In the genomic region with DNA sequence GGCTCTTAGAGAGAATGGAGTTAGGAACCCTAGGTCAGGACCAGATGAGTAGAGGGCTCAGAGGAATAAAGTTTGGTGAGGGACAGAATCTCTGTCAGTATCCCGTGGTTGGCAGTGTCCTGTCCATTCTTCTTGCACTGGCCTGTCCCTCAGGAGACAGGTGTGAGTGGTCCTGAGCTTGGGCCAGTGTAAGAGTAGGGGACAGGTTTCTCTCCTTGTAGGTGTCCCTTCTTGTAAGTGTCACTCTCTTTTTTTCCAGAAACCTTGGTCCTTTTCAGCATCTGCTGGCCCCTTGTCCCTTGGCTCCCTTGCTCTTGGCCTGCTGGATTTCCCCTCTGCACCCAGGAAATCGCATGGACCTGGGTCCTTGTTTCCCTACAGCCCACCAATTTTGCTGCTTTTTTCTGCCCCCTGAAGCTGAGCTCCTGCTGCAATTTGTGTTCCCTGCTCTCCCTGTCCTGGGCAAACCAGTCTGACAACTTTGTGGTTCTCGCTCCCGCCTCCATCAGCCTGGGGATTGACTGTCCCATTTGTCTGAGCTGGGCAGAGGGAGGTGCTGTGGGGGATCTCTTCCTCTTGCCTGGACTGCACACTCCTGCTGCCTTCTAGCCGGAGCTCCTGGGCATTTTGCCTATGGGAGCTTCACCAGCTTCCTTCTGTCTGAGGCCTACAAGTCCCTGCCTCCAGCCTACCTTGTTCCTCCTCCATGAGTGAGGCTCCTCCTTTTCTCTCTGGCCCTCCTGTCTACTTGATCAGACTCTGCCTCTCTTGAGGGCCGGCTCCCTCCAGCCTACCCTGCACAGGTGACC, we compare ENCODE assay signal across 8 cellular contexts. TPM values are rescaled to one million over a fixed set of nuclear protein-coding genes. Genes with fewer than 3 reads are reported as not detected.
DNase-seq lines count a peak whose midpoint lies in the region; ATAC-seq, FAIRE-seq and TF ChIP-seq lines count a peak whose summit lies in the region.

No MANE protein-coding gene starts in this region.

- H3K9me3 Mint-ChIP-seq in stimulated activated naive CD8-positive, alpha-beta T cell treated with anti-CD3 and anti-CD28 coated beads, Interleukin-15, amount 100 ng/mL, for 72 hours, result no peaks in the 10 kb centered on the region

- H3K4me1 ChIP-seq in DOHH2 (ENCODE audit: control insufficient read depth, low read length) (peaks cover 95% of the 10 kb centered on the region), body of pancreas (peaks cover 100% of the 10 kb centered on the region), kidney (ENCODE audit: control insufficient read depth in 1 of 2, insufficient read depth in 1 of 2, low read depth in 1 of 2, low read length in 2 of 2) (peaks cover 78% of the 10 kb centered on the region in 2 donors)

- no peak for FAIRE-seq in kidney (lab: Jason Lieb, UNC)

- H3K27ac ChIP-seq in DOHH2 (ENCODE audit: low read depth, low read length) (no peak overlapping the region), body of pancreas (peak overlapping the region; percentile 77 to 88 (median 84)), kidney (ENCODE audit: low read depth in 2 of 2, low read length in 2 of 2) (peak overlapping the region; percentile 30 to 78)

- H3F3A ChIP-seq in DOHH2 (ENCODE audit: control insufficient read depth, insufficient read depth), result no peaks in the 10 kb centered on the region

- intact Hi-C loops in body of pancreas (cut with DNase I) (no loop called here), kidney (cut with DNase I) (no loop called here)

- H3K4me3 Mint-ChIP-seq in stimulated activated naive CD8-positive, alpha-beta T cell treated with anti-CD3 and anti-CD28 coated beads, Interleukin-15, amount 100 ng/mL, for 72 hours, result peak overlapping the region; percentile 71 to 81

- H3K4me3 ChIP-seq in DOHH2 (ENCODE audit: low read length) (no peak overlapping the region), body of pancreas (no peak overlapping the region), kidney (ENCODE audit: low read length in 2 of 2) (peak overlapping the region in 1 of 2 donors; percentile 20)

- peak overlapping the region; percentile 10; the same call in 1 of the 2 replicates for H3K4me2 ChIP-seq in DOHH2 (ENCODE audit: low read length)

- peaks cover 7% of the 10 kb centered on the region; the same call in 1 of the 2 replicates for H4K20me1 ChIP-seq in DOHH2 (ENCODE audit: control insufficient read depth, insufficient read depth, low read depth, low read length)

- WGBS in body of pancreas, 2 donors, result 14 to 19% methylated on average over 6 of the region's 6 CpGs

- peaks cover 5% of the 10 kb centered on the region; the same call in 1 of the 2 replicates for H3K36me3 ChIP-seq in DOHH2 (ENCODE audit: control insufficient read depth, low read length)
- H3K36me3 ChIP-seq in body of pancreas (replicated peaks in 1 of 2; ENCODE audit: insufficient read depth in 1 of 2, low read depth in 2 of 2), result no peaks in the 10 kb centered on the region
- H3K36me3 ChIP-seq in kidney (ENCODE audit: control insufficient read depth in 1 of 2, insufficient read depth in 2 of 2, low read length in 2 of 2), result no peaks in the 10 kb centered on the region

- DNase-seq in NCI-H128 (lab: John Stamatoyannopoulos, UW; ENCODE audit: unreplicated experiment) (peak; percentile 24), body of pancreas (peak; percentile 89 to 96 (median 94)), kidney (peak; percentile 89)
- no peak for DNase-seq in stimulated activated naive CD8-positive, alpha-beta T cell treated with anti-CD3 and anti-CD28 coated beads, Interleukin-15, amount 100 ng/mL, for 72 hours

- no peaks in the 10 kb centered on the region for H3K9me2 ChIP-seq in DOHH2 (replicated peaks; ENCODE audit: control insufficient read depth, low read length)

- H3K27me3 ChIP-seq in DOHH2 (ENCODE audit: control insufficient read depth, low read length) (no peaks in the 10 kb centered on the region), body of pancreas (no peaks in the 10 kb centered on the region)

- peak overlapping the region in 1 of 2 donors; percentile 21 for H3K9ac ChIP-seq in kidney (ENCODE audit: low read length in 2 of 2)

- H3K9me3 ChIP-seq in DOHH2 (ENCODE audit: control insufficient read depth, insufficient read depth, low read length) (no peaks in the 10 kb centered on the region), body of pancreas (no peaks in the 10 kb centered on the region), kidney (ENCODE audit: control insufficient read depth in 1 of 2, low read length in 2 of 2) (no peaks in the 10 kb centered on the region)

- peak; percentile 91 for ATAC-seq in body of pancreas
- no peak for ATAC-seq in stimulated activated naive CD8-positive, alpha-beta T cell treated with anti-CD3 and anti-CD28 coated beads, Interleukin-15, amount 100 ng/mL, for 72 hours
- no peak for ATAC-seq in GM21447 (IDR thresholded peaks at IDR 0.05; ENCODE audit: unreplicated experiment)
- no peak for ATAC-seq in HG03354 (IDR thresholded peaks at IDR 0.05; ENCODE audit: poor library complexity, severe bottlenecking, unreplicated experiment)
- no peak for ATAC-seq in GM18909 (IDR thresholded peaks at IDR 0.05; ENCODE audit: poor library complexity, unreplicated experiment)

- peaks cover 99% of the 10 kb centered on the region for H3K79me2 ChIP-seq in DOHH2 (ENCODE audit: control insufficient read depth, low read length)

- H3K27ac Mint-ChIP-seq in stimulated activated naive CD8-positive, alpha-beta T cell treated with anti-CD3 and anti-CD28 coated beads, Interleukin-15, amount 100 ng/mL, for 72 hours, result peak overlapping the region; percentile 48 to 94

- TF ChIP-seq CTCF in DOHH2 (IDR thresholded peaks at IDR 0.05; ENCODE audit: low read depth, low read length, poor library complexity, severe bottlenecking) (no peak), body of pancreas (IDR thresholded peaks at IDR 0.05) (no peak), kidney (IDR thresholded peaks at IDR 0.05; ENCODE audit: borderline replicate concordance, extremely low read depth, insufficient read depth) (no peak)

- peak in 2 of 3 donors; percentile 56 to 58 for TF ChIP-seq POLR2A in body of pancreas (IDR thresholded peaks at IDR 0.05)

- no peaks in the 10 kb centered on the region for H3K27me3 Mint-ChIP-seq in stimulated activated naive CD8-positive, alpha-beta T cell treated with anti-CD3 and anti-CD28 coated beads, Interleukin-15, amount 100 ng/mL, for 72 hours

- H3K4me1 Mint-ChIP-seq in stimulated activated naive CD8-positive, alpha-beta T cell treated with anti-CD3 and anti-CD28 coated beads, Interleukin-15, amount 100 ng/mL, for 72 hours, result peaks cover 98% of the 10 kb centered on the region

RNA-seq across cellular contexts. Expression of gene TSPAN14, which starts 6.5 kb away (rescaled TPM):
- 10 to 100 TPM; 22.3 to 63.0 TPM for total RNA-seq in body of pancreas
- total RNA-seq in kidney, result 183 TPM
- polyA plus RNA-seq in kidney (ENCODE audit: insufficient read depth, low read depth, low replicate concordance), result 36.8 TPM

RNA-seq across cellular contexts. Expression of gene PRXL2A, which starts 52.3 kb away (rescaled TPM):
- total RNA-seq in body of pancreas (100 to 1,000 TPM in 1 of 2 donors, 10 to 100 TPM in 1; 40.7 to 110 TPM), kidney (69.4 TPM)
- 101 TPM for polyA plus RNA-seq in kidney (ENCODE audit: insufficient read depth, low read depth, low replicate concordance)

Comparison
In these comparisons a context has a peak if more than half of its experiments do, and no peak if none do; other contexts are left out.
1. DNase-seq: peak in NCI-H128 (single experiment), body of pancreas (4 of 4) and kidney (single experiment); none in stimulated activated naive CD8-positive, alpha-beta T cell treated with anti-CD3 and anti-CD28 coated beads, Interleukin-15, amount 100 ng/mL, for 72 hours (0 of 2).